ENCODE assay signal across 1 cellular context in genomic region chr6:47714802-47715201, GRCh38.
TF ChIP-seq lines count a peak whose summit lies in the region.

No MANE protein-coding gene starts in this region.

TF ChIP-seq in GM12878, 131 proteins besides CTCF, POLR2A, EP300 and RAD21:
- TF ChIP-seq NR2F1 (conservative IDR thresholded peaks at IDR 0.05): no peak
- TF ChIP-seq NRF1 (conservative IDR thresholded peaks at IDR 0.05; ENCODE audit: low read depth, low read length): no peak
- TF ChIP-seq RUNX3 (IDR thresholded peaks at IDR 0.05; ENCODE audit: low read length): peak; percentile 27; the same call in 1 of the 2 replicates
